ENCODE assay signal across 1 cellular context in the genomic region with DNA sequence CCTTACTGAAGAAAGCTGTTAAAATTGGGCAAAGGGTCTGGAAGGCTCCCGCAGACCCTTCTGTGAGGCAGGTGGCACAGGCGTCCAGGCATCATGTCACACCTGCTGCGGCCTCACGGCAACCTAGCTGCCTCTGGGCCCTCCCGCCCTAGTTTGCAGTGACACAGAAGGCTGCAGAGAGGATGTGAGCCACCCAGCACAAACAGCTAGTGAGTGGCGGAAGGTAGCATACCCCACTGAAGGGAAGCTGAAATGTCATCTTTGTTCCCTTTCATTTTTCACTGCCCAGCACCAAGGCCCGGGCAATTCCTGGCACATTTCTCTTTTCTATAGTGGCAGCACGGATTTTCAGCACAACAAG.
TF ChIP-seq lines count a peak whose summit lies in the region.

No MANE protein-coding gene starts in this region.

TF ChIP-seq in WTC11, 78 proteins besides CTCF, POLR2A, EP300 and RAD21 (continued from another document):
- TF ChIP-seq, protein P1, sequence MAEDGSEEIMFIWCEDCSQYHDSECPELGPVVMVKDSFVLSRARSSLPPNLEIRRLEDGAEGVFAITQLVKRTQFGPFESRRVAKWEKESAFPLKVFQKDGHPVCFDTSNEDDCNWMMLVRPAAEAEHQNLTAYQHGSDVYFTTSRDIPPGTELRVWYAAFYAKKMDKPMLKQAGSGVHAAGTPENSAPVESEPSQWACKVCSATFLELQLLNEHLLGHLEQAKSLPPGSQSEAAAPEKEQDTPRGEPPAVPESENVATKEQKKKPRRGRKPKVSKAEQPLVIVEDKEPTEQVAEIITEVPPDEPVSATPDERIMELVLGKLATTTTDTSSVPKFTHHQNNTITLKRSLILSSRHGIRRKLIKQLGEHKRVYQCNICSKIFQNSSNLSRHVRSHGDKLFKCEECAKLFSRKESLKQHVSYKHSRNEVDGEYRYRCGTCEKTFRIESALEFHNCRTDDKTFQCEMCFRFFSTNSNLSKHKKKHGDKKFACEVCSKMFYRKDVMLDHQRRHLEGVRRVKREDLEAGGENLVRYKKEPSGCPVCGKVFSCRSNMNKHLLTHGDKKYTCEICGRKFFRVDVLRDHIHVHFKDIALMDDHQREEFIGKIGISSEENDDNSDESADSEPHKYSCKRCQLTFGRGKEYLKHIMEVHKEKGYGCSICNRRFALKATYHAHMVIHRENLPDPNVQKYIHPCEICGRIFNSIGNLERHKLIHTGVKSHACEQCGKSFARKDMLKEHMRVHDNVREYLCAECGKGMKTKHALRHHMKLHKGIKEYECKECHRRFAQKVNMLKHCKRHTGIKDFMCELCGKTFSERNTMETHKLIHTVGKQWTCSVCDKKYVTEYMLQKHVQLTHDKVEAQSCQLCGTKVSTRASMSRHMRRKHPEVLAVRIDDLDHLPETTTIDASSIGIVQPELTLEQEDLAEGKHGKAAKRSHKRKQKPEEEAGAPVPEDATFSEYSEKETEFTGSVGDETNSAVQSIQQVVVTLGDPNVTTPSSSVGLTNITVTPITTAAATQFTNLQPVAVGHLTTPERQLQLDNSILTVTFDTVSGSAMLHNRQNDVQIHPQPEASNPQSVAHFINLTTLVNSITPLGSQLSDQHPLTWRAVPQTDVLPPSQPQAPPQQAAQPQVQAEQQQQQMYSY (CRISPR knock-in tag; IDR thresholded peaks at IDR 0.05) = no peak
- no peak for TF ChIP-seq MXD4 (CRISPR knock-in tag; IDR thresholded peaks at IDR 0.05; ENCODE audit: borderline replicate concordance)
- TF ChIP-seq, protein P2, sequence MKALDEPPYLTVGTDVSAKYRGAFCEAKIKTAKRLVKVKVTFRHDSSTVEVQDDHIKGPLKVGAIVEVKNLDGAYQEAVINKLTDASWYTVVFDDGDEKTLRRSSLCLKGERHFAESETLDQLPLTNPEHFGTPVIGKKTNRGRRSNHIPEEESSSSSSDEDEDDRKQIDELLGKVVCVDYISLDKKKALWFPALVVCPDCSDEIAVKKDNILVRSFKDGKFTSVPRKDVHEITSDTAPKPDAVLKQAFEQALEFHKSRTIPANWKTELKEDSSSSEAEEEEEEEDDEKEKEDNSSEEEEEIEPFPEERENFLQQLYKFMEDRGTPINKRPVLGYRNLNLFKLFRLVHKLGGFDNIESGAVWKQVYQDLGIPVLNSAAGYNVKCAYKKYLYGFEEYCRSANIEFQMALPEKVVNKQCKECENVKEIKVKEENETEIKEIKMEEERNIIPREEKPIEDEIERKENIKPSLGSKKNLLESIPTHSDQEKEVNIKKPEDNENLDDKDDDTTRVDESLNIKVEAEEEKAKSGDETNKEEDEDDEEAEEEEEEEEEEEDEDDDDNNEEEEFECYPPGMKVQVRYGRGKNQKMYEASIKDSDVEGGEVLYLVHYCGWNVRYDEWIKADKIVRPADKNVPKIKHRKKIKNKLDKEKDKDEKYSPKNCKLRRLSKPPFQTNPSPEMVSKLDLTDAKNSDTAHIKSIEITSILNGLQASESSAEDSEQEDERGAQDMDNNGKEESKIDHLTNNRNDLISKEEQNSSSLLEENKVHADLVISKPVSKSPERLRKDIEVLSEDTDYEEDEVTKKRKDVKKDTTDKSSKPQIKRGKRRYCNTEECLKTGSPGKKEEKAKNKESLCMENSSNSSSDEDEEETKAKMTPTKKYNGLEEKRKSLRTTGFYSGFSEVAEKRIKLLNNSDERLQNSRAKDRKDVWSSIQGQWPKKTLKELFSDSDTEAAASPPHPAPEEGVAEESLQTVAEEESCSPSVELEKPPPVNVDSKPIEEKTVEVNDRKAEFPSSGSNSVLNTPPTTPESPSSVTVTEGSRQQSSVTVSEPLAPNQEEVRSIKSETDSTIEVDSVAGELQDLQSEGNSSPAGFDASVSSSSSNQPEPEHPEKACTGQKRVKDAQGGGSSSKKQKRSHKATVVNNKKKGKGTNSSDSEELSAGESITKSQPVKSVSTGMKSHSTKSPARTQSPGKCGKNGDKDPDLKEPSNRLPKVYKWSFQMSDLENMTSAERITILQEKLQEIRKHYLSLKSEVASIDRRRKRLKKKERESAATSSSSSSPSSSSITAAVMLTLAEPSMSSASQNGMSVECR (CRISPR knock-in tag; IDR thresholded peaks at IDR 0.05; ENCODE audit: borderline replicate concordance) = no peak
